Comparison of ENCODE assay signal across 15 cellular contexts in genomic region chr2:46557788-46558187, GRCh38.
"Had no signal": no experiment of that assay in that cellular context is flagged by ENCODE, and none has a peak within 500 bp of the region (broad histone marks: within the 10 kb centered on the region; RNA-seq: fewer than 3 reads in every experiment).

No MANE protein-coding gene starts in this region.

- H3K4me3 Mint-ChIP-seq: activated CD4-positive, alpha-beta T cell treated with anti-CD3 and anti-CD28 coated beads, Interleukin-2, amount 10 ng/mL, durations not matched to agents 24 days and 14 days; activated T-cell treated with anti-CD3 and anti-CD28 coated beads, Interleukin-2, amount 50 U/mL, for 24 hours; naive thymus-derived CD8-positive, alpha-beta T cell had no signal

- H3K4me3 ChIP-seq: ascending aorta, dorsolateral prefrontal cortex, smooth muscle cell had no signal

- H3K27ac ChIP-seq: ascending aorta, dorsolateral prefrontal cortex had no signal

- H3K4me2 ChIP-seq: smooth muscle cell had no signal

- H3K27me3 Mint-ChIP-seq: activated CD4-positive, alpha-beta T cell treated with anti-CD3 and anti-CD28 coated beads, Interleukin-2, amount 10 ng/mL, durations not matched to agents 24 days and 14 days; activated T-cell treated with anti-CD3 and anti-CD28 coated beads, Interleukin-2, amount 50 U/mL, for 24 hours; naive thymus-derived CD8-positive, alpha-beta T cell; progenitor cell of endocrine pancreas had no signal

- H3K27me3 ChIP-seq: ascending aorta, dorsolateral prefrontal cortex had no signal

- ATAC-seq: esophagus mucosa; left colon; naive thymus-derived CD8-positive, alpha-beta T cell; right cardiac atrium had no signal

- FAIRE-seq: bronchial epithelial cell, endometrium had no signal

- H3K27ac Mint-ChIP-seq: activated CD4-positive, alpha-beta T cell treated with anti-CD3 and anti-CD28 coated beads, Interleukin-2, amount 10 ng/mL, durations not matched to agents 24 days and 14 days; activated T-cell treated with anti-CD3 and anti-CD28 coated beads, Interleukin-2, amount 50 U/mL, for 24 hours; progenitor cell of endocrine pancreas had no signal

- DNase-seq: activated CD4-positive, alpha-beta T cell treated with anti-CD3 and anti-CD28 coated beads, Interleukin-2, amount 10 ng/mL, durations not matched to agents 24 days and 14 days; activated gamma-delta T cell; activated T-cell treated with anti-CD3 and anti-CD28 coated beads, Interleukin-2, amount 50 U/mL, for 24 hours; dorsolateral prefrontal cortex; left colon; naive thymus-derived CD8-positive, alpha-beta T cell; occipital lobe; right cardiac atrium; trophoblast cell had no signal
